ENCODE assay signal across 1 cellular context in the genomic region with DNA sequence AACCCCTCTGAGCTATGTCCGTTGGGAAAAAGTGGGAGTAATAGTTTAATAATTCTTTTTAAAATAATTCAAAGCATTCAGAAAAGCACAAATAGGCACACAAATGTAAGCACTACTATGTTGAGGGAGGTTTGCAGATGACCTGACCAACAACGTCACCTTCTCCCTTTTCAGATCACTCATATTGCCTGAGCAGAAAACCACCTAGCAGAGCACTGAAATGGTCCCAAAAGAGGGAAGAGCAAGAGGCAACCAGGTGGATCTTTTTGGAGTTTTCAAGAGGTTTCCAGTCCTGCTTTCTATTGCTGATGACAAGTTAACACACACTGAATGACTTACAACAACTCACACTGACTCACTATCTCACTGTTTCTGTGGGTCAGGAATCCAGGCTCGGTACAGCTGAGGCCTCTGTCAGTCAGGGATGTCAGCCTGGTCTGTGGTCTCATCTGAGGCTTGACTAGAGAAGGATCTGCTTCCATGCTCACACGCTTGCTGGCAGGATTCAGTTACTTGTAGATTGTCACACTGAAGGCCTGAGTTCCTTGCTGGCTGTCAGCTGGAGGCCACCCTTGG.
TF ChIP-seq lines count a peak whose summit lies in the region.

No MANE protein-coding gene starts in this region.

TF ChIP-seq in GM23338, 12 proteins besides CTCF, POLR2A, EP300 and RAD21 (continued from another document):
- TF ChIP-seq, protein P1, sequence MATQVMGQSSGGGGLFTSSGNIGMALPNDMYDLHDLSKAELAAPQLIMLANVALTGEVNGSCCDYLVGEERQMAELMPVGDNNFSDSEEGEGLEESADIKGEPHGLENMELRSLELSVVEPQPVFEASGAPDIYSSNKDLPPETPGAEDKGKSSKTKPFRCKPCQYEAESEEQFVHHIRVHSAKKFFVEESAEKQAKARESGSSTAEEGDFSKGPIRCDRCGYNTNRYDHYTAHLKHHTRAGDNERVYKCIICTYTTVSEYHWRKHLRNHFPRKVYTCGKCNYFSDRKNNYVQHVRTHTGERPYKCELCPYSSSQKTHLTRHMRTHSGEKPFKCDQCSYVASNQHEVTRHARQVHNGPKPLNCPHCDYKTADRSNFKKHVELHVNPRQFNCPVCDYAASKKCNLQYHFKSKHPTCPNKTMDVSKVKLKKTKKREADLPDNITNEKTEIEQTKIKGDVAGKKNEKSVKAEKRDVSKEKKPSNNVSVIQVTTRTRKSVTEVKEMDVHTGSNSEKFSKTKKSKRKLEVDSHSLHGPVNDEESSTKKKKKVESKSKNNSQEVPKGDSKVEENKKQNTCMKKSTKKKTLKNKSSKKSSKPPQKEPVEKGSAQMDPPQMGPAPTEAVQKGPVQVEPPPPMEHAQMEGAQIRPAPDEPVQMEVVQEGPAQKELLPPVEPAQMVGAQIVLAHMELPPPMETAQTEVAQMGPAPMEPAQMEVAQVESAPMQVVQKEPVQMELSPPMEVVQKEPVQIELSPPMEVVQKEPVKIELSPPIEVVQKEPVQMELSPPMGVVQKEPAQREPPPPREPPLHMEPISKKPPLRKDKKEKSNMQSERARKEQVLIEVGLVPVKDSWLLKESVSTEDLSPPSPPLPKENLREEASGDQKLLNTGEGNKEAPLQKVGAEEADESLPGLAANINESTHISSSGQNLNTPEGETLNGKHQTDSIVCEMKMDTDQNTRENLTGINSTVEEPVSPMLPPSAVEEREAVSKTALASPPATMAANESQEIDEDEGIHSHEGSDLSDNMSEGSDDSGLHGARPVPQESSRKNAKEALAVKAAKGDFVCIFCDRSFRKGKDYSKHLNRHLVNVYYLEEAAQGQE (IDR thresholded peaks at IDR 0.05; ENCODE audit: unreplicated experiment): no peak
- TF ChIP-seq EZH2 (IDR thresholded peaks at IDR 0.05; ENCODE audit: low read depth, unreplicated experiment): no peak
